ENCODE assay signal across 24 cellular contexts in genomic region chr15:92346063-92346462, GRCh38. TPM values are rescaled to one million over a fixed set of nuclear protein-coding genes. Genes with fewer than 3 reads are reported as not detected.
DNase-seq lines count a peak whose midpoint lies in the region; TF ChIP-seq lines count a peak whose summit lies in the region.
"Had no signal": no experiment of that assay in that cellular context is flagged by ENCODE, and none has a peak within 500 bp of the region (broad histone marks: within the 10 kb centered on the region; RNA-seq: fewer than 3 reads in every experiment).

No MANE protein-coding gene starts in this region.

- no peak for TF ChIP-seq POLR2A in sigmoid colon (IDR thresholded peaks at IDR 0.05)

- no peak overlapping the region for H3K4me3 Mint-ChIP-seq in endodermal cell
- H3K4me3 Mint-ChIP-seq in neural progenitor cell = peak overlapping the region; percentile 5
- H3K4me3 Mint-ChIP-seq: CD14-positive monocyte; CD4-positive, alpha-beta memory T cell; CD4-positive, CD25-positive, alpha-beta regulatory T cell; CD8-positive, alpha-beta memory T cell had no signal

- H3F3A ChIP-seq in neural progenitor cell (ENCODE audit: low read depth) = peaks cover 44% of the 10 kb centered on the region

- TF ChIP-seq EP300 in sigmoid colon (IDR thresholded peaks at IDR 0.05) = no peak

- H3K79me2 ChIP-seq in neural progenitor cell (ENCODE audit: low read depth) = no peaks in the 10 kb centered on the region

- no peaks in the 10 kb centered on the region for H3K9me3 Mint-ChIP-seq in endodermal cell
- peaks cover 8% of the 10 kb centered on the region for H3K9me3 Mint-ChIP-seq in neural progenitor cell

- H3K27ac Mint-ChIP-seq in endodermal cell = no peak overlapping the region
- peak overlapping the region; percentile 64 for H3K27ac Mint-ChIP-seq in neural progenitor cell
- H3K27ac Mint-ChIP-seq: CD14-positive monocyte; CD4-positive, alpha-beta memory T cell; CD4-positive, CD25-positive, alpha-beta regulatory T cell; CD8-positive, alpha-beta memory T cell had no signal

- H4K20me1 ChIP-seq in neural progenitor cell (ENCODE audit: low read depth) = no peaks in the 10 kb centered on the region
- H4K20me1 ChIP-seq: BLaER1 had no signal

- no peaks in the 10 kb centered on the region for H3K36me3 ChIP-seq in endodermal cell (ENCODE audit: control insufficient read depth, insufficient read depth, low read length)
- H3K36me3 ChIP-seq in neural progenitor cell = no peaks in the 10 kb centered on the region
- no peaks in the 10 kb centered on the region for H3K36me3 ChIP-seq in sigmoid colon
- H3K36me3 ChIP-seq: BE2C, BLaER1 had no signal

- H2AFZ ChIP-seq in neural progenitor cell (replicated peaks) = no peak overlapping the region

- no peak overlapping the region for H3K4me3 ChIP-seq in endodermal cell (ENCODE audit: low read length)
- peak overlapping the region; percentile 15 for H3K4me3 ChIP-seq in neural progenitor cell
- no peak overlapping the region for H3K4me3 ChIP-seq in sigmoid colon
- H3K4me3 ChIP-seq: BLaER1, GM12878 had no signal

- H3K27me3 Mint-ChIP-seq in endodermal cell (ENCODE audit: insufficient read depth) (peaks cover 13% of the 10 kb centered on the region), neural progenitor cell (ENCODE audit: insufficient read depth, low read depth) (peaks cover 5% of the 10 kb centered on the region)

- no peaks in the 10 kb centered on the region for H3K27me3 ChIP-seq in endodermal cell (ENCODE audit: control insufficient read depth, insufficient read depth, low read length, poor library complexity, severe bottlenecking)
- no peaks in the 10 kb centered on the region for H3K27me3 ChIP-seq in neural progenitor cell
- peaks cover 0 to 3% (median 0%) of the 10 kb centered on the region in 3 donors for H3K27me3 ChIP-seq in sigmoid colon
- H3K27me3 ChIP-seq: BLaER1 had no signal

- H3K36me3 Mint-ChIP-seq in endodermal cell (ENCODE audit: low read depth) (no peaks in the 10 kb centered on the region), neural progenitor cell (peaks cover 4% of the 10 kb centered on the region)
- H3K36me3 Mint-ChIP-seq: CD14-positive monocyte; CD4-positive, alpha-beta memory T cell; CD4-positive, CD25-positive, alpha-beta regulatory T cell; CD8-positive, alpha-beta memory T cell had no signal

- peak overlapping the region; percentile 74 for H3K4me2 ChIP-seq in neural progenitor cell
- H3K4me2 ChIP-seq: BLaER1 had no signal

- peaks cover 32% of the 10 kb centered on the region for H3K4me1 ChIP-seq in endodermal cell (ENCODE audit: control insufficient read depth, insufficient read depth, low read length)
- peaks cover 54% of the 10 kb centered on the region for H3K4me1 ChIP-seq in neural progenitor cell
- peaks cover 0 to 6% (median 2%) of the 10 kb centered on the region in 4 donors for H3K4me1 ChIP-seq in sigmoid colon
- H3K4me1 ChIP-seq: BE2C, BLaER1 had no signal

- H3K4me1 Mint-ChIP-seq in endodermal cell (peaks cover 50% of the 10 kb centered on the region), neural progenitor cell (peaks cover 43% of the 10 kb centered on the region)
- H3K4me1 Mint-ChIP-seq: CD14-positive monocyte; CD4-positive, alpha-beta memory T cell; CD4-positive, CD25-positive, alpha-beta regulatory T cell; CD8-positive, alpha-beta memory T cell had no signal

- H3K27ac ChIP-seq in endodermal cell (ENCODE audit: low read depth, low read length) = peak overlapping the region; percentile 9
- no peak overlapping the region for H3K27ac ChIP-seq in neural progenitor cell
- H3K27ac ChIP-seq in sigmoid colon = no peak overlapping the region
- H3K27ac ChIP-seq: BLaER1 had no signal

- intact Hi-C loops in sigmoid colon (cut with DNase I) = no loop called here

- DNase-seq in ELF-1 (ENCODE audit: low read depth, low spot score) = peak; percentile 5
- peak; percentile 67 for DNase-seq in ecto neural progenitor cell (ENCODE audit: low spot score)
- no peak for DNase-seq in endodermal cell
- peak; percentile 77 for DNase-seq in neural progenitor cell (ENCODE audit: low spot score)
- no peak for DNase-seq in sigmoid colon
- no peak for DNase-seq in activated CD4-positive, CD25-positive, alpha-beta regulatory T cell (lab: John Stamatoyannopoulos, UW)
- DNase-seq in DMS153 treated with DMSO at 0.1 percent for 48 hours (lab: John Stamatoyannopoulos, UW; ENCODE audit: unreplicated experiment) = no peak
- no peak for DNase-seq in MV-4-11 (lab: John Stamatoyannopoulos, UW)
- DNase-seq: 8988T; ACHN; BE2C; C1 segment of cervical spinal cord; CD4-positive, alpha-beta memory T cell; CD4-positive, CD25-positive, alpha-beta regulatory T cell; CD8-positive, alpha-beta memory T cell; COR-L47; DMS 273 treated with DMSO at 0.1 percent for 48 hours; DMS153; DMS79 treated with DMSO at 0.1 percent for 48 hours; GDM1 had no signal

- H3K9me3 ChIP-seq in endodermal cell (ENCODE audit: control insufficient read depth, low read length) (no peaks in the 10 kb centered on the region), neural progenitor cell (ENCODE audit: low read depth) (no peaks in the 10 kb centered on the region), sigmoid colon (peaks cover 0 to 3% (median 0%) of the 10 kb centered on the region in 4 donors)
- H3K9me3 ChIP-seq: BE2C, BLaER1 had no signal

- no peak for TF ChIP-seq CTCF in endodermal cell (conservative IDR thresholded peaks at IDR 0.05)
- no peak for TF ChIP-seq CTCF in neural progenitor cell (IDR thresholded peaks at IDR 0.05)
- TF ChIP-seq CTCF in sigmoid colon (IDR thresholded peaks at IDR 0.05) = no peak

- H3K9ac ChIP-seq in endodermal cell (ENCODE audit: extremely low read depth, low read length, poor library complexity, severe bottlenecking) = no peak overlapping the region
- H3K9ac ChIP-seq in neural progenitor cell = no peak overlapping the region
- H3K9ac ChIP-seq: BLaER1 had no signal

RNA-seq across cellular contexts. Expression of gene ST8SIA2, which starts 47.6 kb away (rescaled TPM):
- total RNA-seq in endodermal cell = 1 to 10 TPM; 8.1 to 8.9 TPM
- polyA plus RNA-seq in endodermal cell (2013, experiment 1 of 2) = 26.1 TPM
- 23.9 TPM for polyA plus RNA-seq in endodermal cell (2013, experiment 2 of 2)
- 13.6 and 17.8 TPM in 2 replicates for total RNA-seq in neural progenitor cell (ENCODE audit: low replicate concordance)
- under 1 TPM in 3 of 4 donors, not detected in 1; under 0.01 to 0.71 (median 0.16) TPM for total RNA-seq in sigmoid colon
- under 1 TPM in 2 of 3 donors, not detected in 1; under 0.01 to 0.23 TPM for polyA plus RNA-seq in sigmoid colon
- total RNA-seq: CD4-positive, alpha-beta memory T cell; CD4-positive, CD25-positive, alpha-beta regulatory T cell; CD8-positive, alpha-beta memory T cell; G401; GM12878 had no signal
- polyA plus RNA-seq: CD14-positive monocyte; CD4-positive, alpha-beta memory T cell; CD4-positive, CD25-positive, alpha-beta regulatory T cell; CD8-positive, alpha-beta memory T cell; GM12878 had no signal

Comparison
In these comparisons a context has a peak if more than half of its experiments do, and no peak if none do; other contexts are left out.
1. DNase-seq: peak in ELF-1 (single experiment), ecto neural progenitor cell (single experiment) and neural progenitor cell (single experiment); none in endodermal cell (single experiment), sigmoid colon (single experiment), activated CD4-positive, CD25-positive, alpha-beta regulatory T cell (0 of 4), DMS153 treated with DMSO at 0.1 percent for 48 hours (single experiment) and MV-4-11 (single experiment).